In the genomic region with DNA sequence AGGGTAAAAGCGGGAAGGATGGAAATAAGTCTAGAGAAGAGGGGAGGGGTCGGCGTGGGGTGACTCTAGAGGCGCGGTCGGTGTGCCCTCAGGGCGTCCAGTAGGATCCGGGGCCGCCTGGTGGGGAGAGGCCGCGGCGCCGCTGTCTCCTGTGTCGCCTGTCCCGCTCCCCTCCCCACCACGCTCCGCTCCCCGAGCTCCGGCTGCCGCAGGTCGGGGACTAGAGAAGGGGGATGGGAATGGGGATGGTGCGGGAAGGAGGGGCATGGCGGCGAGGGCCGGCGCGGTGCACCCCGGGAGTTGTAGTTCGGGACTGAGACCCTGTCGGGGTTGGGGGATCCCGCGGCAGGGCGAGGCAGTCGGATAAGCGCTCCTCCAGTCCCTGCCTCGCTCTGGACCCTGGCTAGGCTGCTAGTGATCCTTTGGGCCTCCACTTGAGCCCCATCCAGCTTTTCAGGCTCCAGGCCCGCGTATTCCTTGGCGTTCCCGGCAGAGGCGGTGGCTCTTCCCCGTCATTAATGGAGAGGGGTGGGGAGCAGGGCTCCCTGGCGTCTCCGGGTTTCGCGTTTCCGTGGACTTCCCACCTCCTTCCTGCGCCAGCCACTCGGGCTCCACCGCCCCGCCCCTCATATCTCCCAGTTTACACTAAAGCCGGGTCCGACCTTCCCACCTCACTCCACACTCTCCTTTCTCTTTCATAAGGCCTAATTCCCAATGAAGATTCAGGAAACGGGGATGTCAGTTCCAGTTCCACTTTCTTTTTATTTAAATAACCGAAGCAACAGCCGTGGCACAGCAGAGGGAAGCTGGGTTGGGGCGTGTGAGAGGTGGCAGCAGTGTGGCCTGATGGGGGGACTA, we compare ENCODE assay signal across 1 cellular context.
TF ChIP-seq lines count a peak whose summit lies in the region.

A gene with protein sequence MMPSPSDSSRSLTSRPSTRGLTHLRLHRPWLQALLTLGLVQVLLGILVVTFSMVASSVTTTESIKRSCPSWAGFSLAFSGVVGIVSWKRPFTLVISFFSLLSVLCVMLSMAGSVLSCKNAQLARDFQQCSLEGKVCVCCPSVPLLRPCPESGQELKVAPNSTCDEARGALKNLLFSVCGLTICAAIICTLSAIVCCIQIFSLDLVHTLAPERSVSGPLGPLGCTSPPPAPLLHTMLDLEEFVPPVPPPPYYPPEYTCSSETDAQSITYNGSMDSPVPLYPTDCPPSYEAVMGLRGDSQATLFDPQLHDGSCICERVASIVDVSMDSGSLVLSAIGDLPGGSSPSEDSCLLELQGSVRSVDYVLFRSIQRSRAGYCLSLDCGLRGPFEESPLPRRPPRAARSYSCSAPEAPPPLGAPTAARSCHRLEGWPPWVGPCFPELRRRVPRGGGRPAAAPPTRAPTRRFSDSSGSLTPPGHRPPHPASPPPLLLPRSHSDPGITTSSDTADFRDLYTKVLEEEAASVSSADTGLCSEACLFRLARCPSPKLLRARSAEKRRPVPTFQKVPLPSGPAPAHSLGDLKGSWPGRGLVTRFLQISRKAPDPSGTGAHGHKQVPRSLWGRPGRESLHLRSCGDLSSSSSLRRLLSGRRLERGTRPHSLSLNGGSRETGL (minus strand): TSS at position 241 of the 858 bp plus-strand sequence. CDS start 606 bp downstream, outside the sequence.

TF ChIP-seq in K562, 482 proteins besides CTCF, POLR2A, EP300 and RAD21 (continued from another document and continues in another):
- TF ChIP-seq, protein P1, sequence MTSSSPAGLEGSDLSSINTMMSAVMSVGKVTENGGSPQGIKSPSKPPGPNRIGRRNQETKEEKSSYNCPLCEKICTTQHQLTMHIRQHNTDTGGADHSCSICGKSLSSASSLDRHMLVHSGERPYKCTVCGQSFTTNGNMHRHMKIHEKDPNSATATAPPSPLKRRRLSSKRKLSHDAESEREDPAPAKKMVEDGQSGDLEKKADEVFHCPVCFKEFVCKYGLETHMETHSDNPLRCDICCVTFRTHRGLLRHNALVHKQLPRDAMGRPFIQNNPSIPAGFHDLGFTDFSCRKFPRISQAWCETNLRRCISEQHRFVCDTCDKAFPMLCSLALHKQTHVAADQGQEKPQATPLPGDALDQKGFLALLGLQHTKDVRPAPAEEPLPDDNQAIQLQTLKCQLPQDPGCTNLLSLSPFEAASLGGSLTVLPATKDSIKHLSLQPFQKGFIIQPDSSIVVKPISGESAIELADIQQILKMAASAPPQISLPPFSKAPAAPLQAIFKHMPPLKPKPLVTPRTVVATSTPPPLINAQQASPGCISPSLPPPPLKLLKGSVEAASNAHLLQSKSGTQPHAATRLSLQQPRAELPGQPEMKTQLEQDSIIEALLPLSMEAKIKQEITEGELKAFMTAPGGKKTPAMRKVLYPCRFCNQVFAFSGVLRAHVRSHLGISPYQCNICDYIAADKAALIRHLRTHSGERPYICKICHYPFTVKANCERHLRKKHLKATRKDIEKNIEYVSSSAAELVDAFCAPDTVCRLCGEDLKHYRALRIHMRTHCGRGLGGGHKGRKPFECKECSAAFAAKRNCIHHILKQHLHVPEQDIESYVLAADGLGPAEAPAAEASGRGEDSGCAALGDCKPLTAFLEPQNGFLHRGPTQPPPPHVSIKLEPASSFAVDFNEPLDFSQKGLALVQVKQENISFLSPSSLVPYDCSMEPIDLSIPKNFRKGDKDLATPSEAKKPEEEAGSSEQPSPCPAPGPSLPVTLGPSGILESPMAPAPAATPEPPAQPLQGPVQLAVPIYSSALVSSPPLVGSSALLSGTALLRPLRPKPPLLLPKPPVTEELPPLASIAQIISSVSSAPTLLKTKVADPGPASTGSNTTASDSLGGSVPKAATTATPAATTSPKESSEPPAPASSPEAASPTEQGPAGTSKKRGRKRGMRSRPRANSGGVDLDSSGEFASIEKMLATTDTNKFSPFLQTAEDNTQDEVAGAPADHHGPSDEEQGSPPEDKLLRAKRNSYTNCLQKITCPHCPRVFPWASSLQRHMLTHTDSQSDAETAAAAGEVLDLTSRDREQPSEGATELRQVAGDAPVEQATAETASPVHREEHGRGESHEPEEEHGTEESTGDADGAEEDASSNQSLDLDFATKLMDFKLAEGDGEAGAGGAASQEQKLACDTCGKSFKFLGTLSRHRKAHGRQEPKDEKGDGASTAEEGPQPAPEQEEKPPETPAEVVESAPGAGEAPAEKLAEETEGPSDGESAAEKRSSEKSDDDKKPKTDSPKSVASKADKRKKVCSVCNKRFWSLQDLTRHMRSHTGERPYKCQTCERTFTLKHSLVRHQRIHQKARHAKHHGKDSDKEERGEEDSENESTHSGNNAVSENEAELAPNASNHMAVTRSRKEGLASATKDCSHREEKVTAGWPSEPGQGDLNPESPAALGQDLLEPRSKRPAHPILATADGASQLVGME (CRISPR knock-in tag; IDR thresholded peaks at IDR 0.05), result peak; percentile 11; the same call in 1 of the 2 replicates
- TF ChIP-seq BDP1 (IDR thresholded peaks at IDR 0.05; ENCODE audit: insufficient read depth, insufficient read length), result no peak
- TF ChIP-seq ZNF76 (CRISPR knock-in tag; IDR thresholded peaks at IDR 0.05; ENCODE audit: borderline replicate concordance), result no peak
- TF ChIP-seq ERF (CRISPR knock-in tag; IDR thresholded peaks at IDR 0.05), result peak; percentile 72; the same call in 1 of the 2 replicates
- no peak for TF ChIP-seq ILK (tag; IDR thresholded peaks at IDR 0.05; ENCODE audit: borderline replicate concordance, low read depth)
- TF ChIP-seq L3MBTL2 (IDR thresholded peaks at IDR 0.05), result no peak
- no peak for TF ChIP-seq ZNF830 (CRISPR knock-in tag; IDR thresholded peaks at IDR 0.05)
- no peak for TF ChIP-seq PRPF4 (IDR thresholded peaks at IDR 0.05; ENCODE audit: insufficient read depth, low read depth, low read length, poor library complexity, severe bottlenecking)
- peak; percentile 58 for TF ChIP-seq FIP1L1 (IDR thresholded peaks at IDR 0.05; ENCODE audit: low read depth, low read length, poor library complexity, severe bottlenecking)
- TF ChIP-seq CREB1 (IDR thresholded peaks at IDR 0.05), result no peak
- TF ChIP-seq CREB1 (CRISPR knock-in tag; IDR thresholded peaks at IDR 0.05), result peak; percentile 63; the same call in 1 of the 2 replicates
- TF ChIP-seq POLR2AphosphoS2 (IDR thresholded peaks at IDR 0.05; ENCODE audit: low read length), result no peak
- TF ChIP-seq GATA2 (CRISPR knock-in tag; IDR thresholded peaks at IDR 0.05), result no peak
- TF ChIP-seq SMARCB1 (IDR thresholded peaks at IDR 0.05; ENCODE audit: insufficient read length, low read depth), result no peak
- peak; percentile 98 for TF ChIP-seq ZNF444 (CRISPR knock-in tag; IDR thresholded peaks at IDR 0.05)
- peak; percentile 63 for TF ChIP-seq ATF7 (IDR thresholded peaks at IDR 0.05)
- TF ChIP-seq HDAC3 (IDR thresholded peaks at IDR 0.05; ENCODE audit: borderline replicate concordance, partially characterized antibody), result no peak
- no peak for TF ChIP-seq RBM22 (IDR thresholded peaks at IDR 0.05; ENCODE audit: low read depth, low read length, poor library complexity, severe bottlenecking)
- TF ChIP-seq, protein P2, sequence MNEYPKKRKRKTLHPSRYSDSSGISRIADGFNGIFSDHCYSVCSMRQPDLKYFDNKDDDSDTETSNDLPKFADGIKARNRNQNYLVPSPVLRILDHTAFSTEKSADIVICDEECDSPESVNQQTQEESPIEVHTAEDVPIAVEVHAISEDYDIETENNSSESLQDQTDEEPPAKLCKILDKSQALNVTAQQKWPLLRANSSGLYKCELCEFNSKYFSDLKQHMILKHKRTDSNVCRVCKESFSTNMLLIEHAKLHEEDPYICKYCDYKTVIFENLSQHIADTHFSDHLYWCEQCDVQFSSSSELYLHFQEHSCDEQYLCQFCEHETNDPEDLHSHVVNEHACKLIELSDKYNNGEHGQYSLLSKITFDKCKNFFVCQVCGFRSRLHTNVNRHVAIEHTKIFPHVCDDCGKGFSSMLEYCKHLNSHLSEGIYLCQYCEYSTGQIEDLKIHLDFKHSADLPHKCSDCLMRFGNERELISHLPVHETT (CRISPR knock-in tag; conservative IDR thresholded peaks at IDR 0.05 in 1 of 2, IDR thresholded peaks at IDR 0.05 in 1 of 2), result no peak
- 0 out of 2 replicates have a peak, but pooled peaks have one; percentile 9 for TF ChIP-seq CEBPG (CRISPR knock-in tag; IDR thresholded peaks at IDR 0.05)
- no peak for TF ChIP-seq CEBPG (tag; conservative IDR thresholded peaks at IDR 0.05 in 1 of 2, IDR thresholded peaks at IDR 0.05 in 1 of 2)
- TF ChIP-seq TOE1 (IDR thresholded peaks at IDR 0.05; ENCODE audit: borderline replicate concordance), result peak; percentile 55; the same call in 1 of the 2 replicates
- no peak for TF ChIP-seq TOE1 (CRISPR knock-in tag; IDR thresholded peaks at IDR 0.05; ENCODE audit: borderline replicate concordance, low read depth)
- TF ChIP-seq RUNX1 (IDR thresholded peaks at IDR 0.05; ENCODE audit: low read depth), result no peak
- no peak; a peak in 1 of 3 replicates for TF ChIP-seq CBX3 (IDR thresholded peaks at IDR 0.05; ENCODE audit: borderline replicate concordance in 1 of 2, low read length in 2 of 2)
- no peak for TF ChIP-seq ZNF212 (CRISPR knock-in tag; IDR thresholded peaks at IDR 0.05)
- no peak for TF ChIP-seq HMG20B (CRISPR knock-in tag; IDR thresholded peaks at IDR 0.05)
- no peak for TF ChIP-seq ZNF785 (CRISPR knock-in tag; IDR thresholded peaks at IDR 0.05)
- TF ChIP-seq TBP (optimal IDR thresholded peaks at IDR 0.05; ENCODE audit: low read depth, low read length), result peak; percentile 69
- TF ChIP-seq NR2C2 (CRISPR knock-in tag; IDR thresholded peaks at IDR 0.05), result 0 out of 2 replicates have a peak, but pooled peaks have one; percentile 14
- peak; percentile 44; the same call in 1 of the 2 replicates for TF ChIP-seq NR2C2 (tag; IDR thresholded peaks at IDR 0.05)
- TF ChIP-seq, protein P3, sequence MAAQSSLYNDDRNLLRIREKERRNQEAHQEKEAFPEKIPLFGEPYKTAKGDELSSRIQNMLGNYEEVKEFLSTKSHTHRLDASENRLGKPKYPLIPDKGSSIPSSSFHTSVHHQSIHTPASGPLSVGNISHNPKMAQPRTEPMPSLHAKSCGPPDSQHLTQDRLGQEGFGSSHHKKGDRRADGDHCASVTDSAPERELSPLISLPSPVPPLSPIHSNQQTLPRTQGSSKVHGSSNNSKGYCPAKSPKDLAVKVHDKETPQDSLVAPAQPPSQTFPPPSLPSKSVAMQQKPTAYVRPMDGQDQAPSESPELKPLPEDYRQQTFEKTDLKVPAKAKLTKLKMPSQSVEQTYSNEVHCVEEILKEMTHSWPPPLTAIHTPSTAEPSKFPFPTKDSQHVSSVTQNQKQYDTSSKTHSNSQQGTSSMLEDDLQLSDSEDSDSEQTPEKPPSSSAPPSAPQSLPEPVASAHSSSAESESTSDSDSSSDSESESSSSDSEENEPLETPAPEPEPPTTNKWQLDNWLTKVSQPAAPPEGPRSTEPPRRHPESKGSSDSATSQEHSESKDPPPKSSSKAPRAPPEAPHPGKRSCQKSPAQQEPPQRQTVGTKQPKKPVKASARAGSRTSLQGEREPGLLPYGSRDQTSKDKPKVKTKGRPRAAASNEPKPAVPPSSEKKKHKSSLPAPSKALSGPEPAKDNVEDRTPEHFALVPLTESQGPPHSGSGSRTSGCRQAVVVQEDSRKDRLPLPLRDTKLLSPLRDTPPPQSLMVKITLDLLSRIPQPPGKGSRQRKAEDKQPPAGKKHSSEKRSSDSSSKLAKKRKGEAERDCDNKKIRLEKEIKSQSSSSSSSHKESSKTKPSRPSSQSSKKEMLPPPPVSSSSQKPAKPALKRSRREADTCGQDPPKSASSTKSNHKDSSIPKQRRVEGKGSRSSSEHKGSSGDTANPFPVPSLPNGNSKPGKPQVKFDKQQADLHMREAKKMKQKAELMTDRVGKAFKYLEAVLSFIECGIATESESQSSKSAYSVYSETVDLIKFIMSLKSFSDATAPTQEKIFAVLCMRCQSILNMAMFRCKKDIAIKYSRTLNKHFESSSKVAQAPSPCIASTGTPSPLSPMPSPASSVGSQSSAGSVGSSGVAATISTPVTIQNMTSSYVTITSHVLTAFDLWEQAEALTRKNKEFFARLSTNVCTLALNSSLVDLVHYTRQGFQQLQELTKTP (IDR thresholded peaks at IDR 0.05; ENCODE audit: low read depth in 1 of 2, partially characterized antibody in 2 of 2), result peak; percentile 50 to 88
- no peak for TF ChIP-seq ZC3H8 (IDR thresholded peaks at IDR 0.05)
- TF ChIP-seq SIRT6 (IDR thresholded peaks at IDR 0.05; ENCODE audit: low read depth, low read length), result no peak
- TF ChIP-seq, protein P4, sequence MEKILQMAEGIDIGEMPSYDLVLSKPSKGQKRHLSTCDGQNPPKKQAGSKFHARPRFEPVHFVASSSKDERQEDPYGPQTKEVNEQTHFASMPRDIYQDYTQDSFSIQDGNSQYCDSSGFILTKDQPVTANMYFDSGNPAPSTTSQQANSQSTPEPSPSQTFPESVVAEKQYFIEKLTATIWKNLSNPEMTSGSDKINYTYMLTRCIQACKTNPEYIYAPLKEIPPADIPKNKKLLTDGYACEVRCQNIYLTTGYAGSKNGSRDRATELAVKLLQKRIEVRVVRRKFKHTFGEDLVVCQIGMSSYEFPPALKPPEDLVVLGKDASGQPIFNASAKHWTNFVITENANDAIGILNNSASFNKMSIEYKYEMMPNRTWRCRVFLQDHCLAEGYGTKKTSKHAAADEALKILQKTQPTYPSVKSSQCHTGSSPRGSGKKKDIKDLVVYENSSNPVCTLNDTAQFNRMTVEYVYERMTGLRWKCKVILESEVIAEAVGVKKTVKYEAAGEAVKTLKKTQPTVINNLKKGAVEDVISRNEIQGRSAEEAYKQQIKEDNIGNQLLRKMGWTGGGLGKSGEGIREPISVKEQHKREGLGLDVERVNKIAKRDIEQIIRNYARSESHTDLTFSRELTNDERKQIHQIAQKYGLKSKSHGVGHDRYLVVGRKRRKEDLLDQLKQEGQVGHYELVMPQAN (IDR thresholded peaks at IDR 0.05; ENCODE audit: borderline replicate concordance), result no peak
- no peak for TF ChIP-seq ZNF445 (CRISPR knock-in tag; IDR thresholded peaks at IDR 0.05; ENCODE audit: low read depth)
- TF ChIP-seq, protein P5, sequence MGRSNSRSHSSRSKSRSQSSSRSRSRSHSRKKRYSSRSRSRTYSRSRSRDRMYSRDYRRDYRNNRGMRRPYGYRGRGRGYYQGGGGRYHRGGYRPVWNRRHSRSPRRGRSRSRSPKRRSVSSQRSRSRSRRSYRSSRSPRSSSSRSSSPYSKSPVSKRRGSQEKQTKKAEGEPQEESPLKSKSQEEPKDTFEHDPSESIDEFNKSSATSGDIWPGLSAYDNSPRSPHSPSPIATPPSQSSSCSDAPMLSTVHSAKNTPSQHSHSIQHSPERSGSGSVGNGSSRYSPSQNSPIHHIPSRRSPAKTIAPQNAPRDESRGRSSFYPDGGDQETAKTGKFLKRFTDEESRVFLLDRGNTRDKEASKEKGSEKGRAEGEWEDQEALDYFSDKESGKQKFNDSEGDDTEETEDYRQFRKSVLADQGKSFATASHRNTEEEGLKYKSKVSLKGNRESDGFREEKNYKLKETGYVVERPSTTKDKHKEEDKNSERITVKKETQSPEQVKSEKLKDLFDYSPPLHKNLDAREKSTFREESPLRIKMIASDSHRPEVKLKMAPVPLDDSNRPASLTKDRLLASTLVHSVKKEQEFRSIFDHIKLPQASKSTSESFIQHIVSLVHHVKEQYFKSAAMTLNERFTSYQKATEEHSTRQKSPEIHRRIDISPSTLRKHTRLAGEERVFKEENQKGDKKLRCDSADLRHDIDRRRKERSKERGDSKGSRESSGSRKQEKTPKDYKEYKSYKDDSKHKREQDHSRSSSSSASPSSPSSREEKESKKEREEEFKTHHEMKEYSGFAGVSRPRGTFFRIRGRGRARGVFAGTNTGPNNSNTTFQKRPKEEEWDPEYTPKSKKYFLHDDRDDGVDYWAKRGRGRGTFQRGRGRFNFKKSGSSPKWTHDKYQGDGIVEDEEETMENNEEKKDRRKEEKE (IDR thresholded peaks at IDR 0.05; ENCODE audit: borderline replicate concordance in 1 of 2, control insufficient read depth in 1 of 2, low read depth in 2 of 2, low read length in 1 of 2), result no peak
- TF ChIP-seq ZNF282 (CRISPR knock-in tag; IDR thresholded peaks at IDR 0.05), result no peak
- no peak for TF ChIP-seq JUNB (CRISPR knock-in tag; conservative IDR thresholded peaks at IDR 0.05)
- no peak for TF ChIP-seq NCOA2 (IDR thresholded peaks at IDR 0.05; ENCODE audit: partially characterized antibody in 2 of 2)
- no peak for TF ChIP-seq SRSF1 (IDR thresholded peaks at IDR 0.05; ENCODE audit: low read depth, low read length)
- TF ChIP-seq SPI1 (IDR thresholded peaks at IDR 0.05; ENCODE audit: borderline replicate concordance, low read depth, low read length), result no peak
